8 cellular contexts compared by ENCODE assay signal in genomic region chr11:134223066-134223465, GRCh38. TPM values are rescaled to one million over a fixed set of nuclear protein-coding genes. Genes with fewer than 3 reads are reported as not detected.
DNase-seq lines count a peak whose midpoint lies in the region; ATAC-seq and TF ChIP-seq lines count a peak whose summit lies in the region.

No MANE protein-coding gene starts in this region.

- H3K27ac Mint-ChIP-seq in activated T-helper 17 cell treated with anti-CD3 and anti-CD28 coated beads, Interleukin-2, amount 50 U/mL, for 72 hours: peak overlapping the region; percentile 98

- no peak for ATAC-seq in left cardiac atrium
- no peak for ATAC-seq in activated T-helper 17 cell treated with anti-CD3 and anti-CD28 coated beads, Interleukin-2, amount 50 U/mL, for 72 hours (replicated peaks)
- no peak for ATAC-seq in upper lobe of right lung
- ATAC-seq in HG03139 (IDR thresholded peaks at IDR 0.05; ENCODE audit: unreplicated experiment): no peak

- WGBS in lower leg skin, 2 donors: 10 to 11% methylated on average over 4 of the region's 4 CpGs

- TF ChIP-seq CTCF in left ventricle myocardium inferior (IDR thresholded peaks at IDR 0.05; ENCODE audit: borderline replicate concordance) (no peak), lower leg skin (IDR thresholded peaks at IDR 0.05) (no peak), upper lobe of right lung (IDR thresholded peaks at IDR 0.05) (no peak)

- H3K27ac ChIP-seq in left ventricle myocardium inferior (replicated peaks): no peak overlapping the region
- no peak overlapping the region for H3K27ac ChIP-seq in upper lobe of right lung

- H3K9me3 ChIP-seq in left ventricle myocardium inferior (replicated peaks) (no peaks in the 10 kb centered on the region), upper lobe of right lung (no peaks in the 10 kb centered on the region)

- H3K27me3 Mint-ChIP-seq in activated T-helper 17 cell treated with anti-CD3 and anti-CD28 coated beads, Interleukin-2, amount 50 U/mL, for 72 hours: no peaks in the 10 kb centered on the region

- DNase-seq in left ventricle myocardium inferior (no peak), left cardiac atrium (no peak), lower leg skin (ENCODE audit: low spot score in 2 of 2) (no peak), upper lobe of right lung (no peak), SHP77 treated with DMSO at 0.1 percent for 48 hours (lab: John Stamatoyannopoulos, UW) (no peak), superior temporal gyrus (ENCODE audit: extremely low spot score) (no peak)

- H3K36me3 ChIP-seq in left ventricle myocardium inferior (peaks cover 19% of the 10 kb centered on the region), upper lobe of right lung (peaks cover 13% of the 10 kb centered on the region)

- H3K9me3 Mint-ChIP-seq in activated T-helper 17 cell treated with anti-CD3 and anti-CD28 coated beads, Interleukin-2, amount 50 U/mL, for 72 hours: no peaks in the 10 kb centered on the region

- H3K4me1 ChIP-seq in left ventricle myocardium inferior: peaks cover 45% of the 10 kb centered on the region
- H3K4me1 ChIP-seq in upper lobe of right lung: peaks cover 28% of the 10 kb centered on the region

- peak overlapping the region; percentile 95 for H3K4me3 Mint-ChIP-seq in activated T-helper 17 cell treated with anti-CD3 and anti-CD28 coated beads, Interleukin-2, amount 50 U/mL, for 72 hours

- peaks cover 43% of the 10 kb centered on the region for H3K4me1 Mint-ChIP-seq in activated T-helper 17 cell treated with anti-CD3 and anti-CD28 coated beads, Interleukin-2, amount 50 U/mL, for 72 hours

- intact Hi-C loops in left ventricle myocardium inferior (cut with micrococcal nuclease) (no loop called here), left cardiac atrium (cut with DNase I) (no loop called here), lower leg skin (cut with DNase I; ENCODE audit: low total_unique reads) (no loop called here), upper lobe of right lung (cut with DNase I) (no loop called here)

- no peaks in the 10 kb centered on the region for H3K27me3 ChIP-seq in left ventricle myocardium inferior (ENCODE audit: low read depth)
- H3K27me3 ChIP-seq in upper lobe of right lung: no peaks in the 10 kb centered on the region

- H3K36me3 Mint-ChIP-seq in activated T-helper 17 cell treated with anti-CD3 and anti-CD28 coated beads, Interleukin-2, amount 50 U/mL, for 72 hours (ENCODE audit: low read depth): peaks cover 63% of the 10 kb centered on the region

- H3K4me3 ChIP-seq in left ventricle myocardium inferior: peak overlapping the region; percentile 89
- H3K4me3 ChIP-seq in lower leg skin (ENCODE audit: low read depth, poor library complexity, severe bottlenecking): peak overlapping the region; percentile 44
- H3K4me3 ChIP-seq in upper lobe of right lung: peak overlapping the region; percentile 86

- no peak for TF ChIP-seq POLR2A in lower leg skin (IDR thresholded peaks at IDR 0.05)

RNA-seq across cellular contexts. Expression of gene NCAPD3, which starts 0.7 kb away (rescaled TPM):
- total RNA-seq in left ventricle myocardium inferior (17.2 TPM), left cardiac atrium (10 to 100 TPM in 1 of 2 donors, 1 to 10 TPM in 1; 9.4 to 11.5 TPM), lower leg skin (10 to 100 TPM; 10.7 to 24.7 (median 20.3) TPM), upper lobe of right lung (17.3 TPM)
- 100 to 1,000 TPM in 1 of 2 donors, 10 to 100 TPM in 1; 77.5 to 103 TPM for total RNA-seq in activated T-helper 17 cell treated with anti-CD3 and anti-CD28 coated beads, Interleukin-2, amount 50 U/mL, for 72 hours

RNA-seq across cellular contexts. Expression of gene VPS26B, which starts 1.4 kb away (rescaled TPM):
- total RNA-seq in left ventricle myocardium inferior (37.6 TPM), left cardiac atrium (10 to 100 TPM; 25.7 to 29.4 TPM), lower leg skin (10 to 100 TPM; 50.6 to 76.5 (median 64.1) TPM), upper lobe of right lung (37.2 TPM)
- total RNA-seq in activated T-helper 17 cell treated with anti-CD3 and anti-CD28 coated beads, Interleukin-2, amount 50 U/mL, for 72 hours: 10 to 100 TPM; 36.6 to 40.7 TPM

RNA-seq across cellular contexts. Expression of gene THYN1, which starts 30.1 kb away (rescaled TPM):
- total RNA-seq in left ventricle myocardium inferior: 41.2 TPM
- 10 to 100 TPM; 32.5 to 37.1 TPM for total RNA-seq in left cardiac atrium
- total RNA-seq in activated T-helper 17 cell treated with anti-CD3 and anti-CD28 coated beads, Interleukin-2, amount 50 U/mL, for 72 hours: 10 to 100 TPM; 72.7 to 81.0 TPM
- 10 to 100 TPM in 3 of 4 donors, 1 to 10 TPM in 1; 9.1 to 35.7 (median 26.2) TPM for total RNA-seq in lower leg skin
- 33.8 TPM for total RNA-seq in upper lobe of right lung

RNA-seq across cellular contexts. Expression of gene ACAD8, which starts 30.3 kb away (rescaled TPM):
- 40.7 TPM for total RNA-seq in left ventricle myocardium inferior
- 10 to 100 TPM; 25.7 to 27.3 TPM for total RNA-seq in left cardiac atrium
- 10 to 100 TPM; 22.8 to 23.7 TPM for total RNA-seq in activated T-helper 17 cell treated with anti-CD3 and anti-CD28 coated beads, Interleukin-2, amount 50 U/mL, for 72 hours
- total RNA-seq in lower leg skin: 10 to 100 TPM; 49.0 to 68.6 (median 58.6) TPM
- total RNA-seq in upper lobe of right lung: 44.8 TPM

RNA-seq across cellular contexts. Expression of gene GLB1L3, which starts 53.1 kb away (rescaled TPM):
- not detected for total RNA-seq in left ventricle myocardium inferior
- total RNA-seq in left cardiac atrium: not detected
- 10 to 100 TPM; 10.9 to 15.7 TPM for total RNA-seq in activated T-helper 17 cell treated with anti-CD3 and anti-CD28 coated beads, Interleukin-2, amount 50 U/mL, for 72 hours
- 10 to 100 TPM in 1 of 4 donors, 1 to 10 TPM in 3; 7.5 to 18.5 (median 8.9) TPM for total RNA-seq in lower leg skin
- total RNA-seq in upper lobe of right lung: 0.43 TPM
